In genomic region chr1:159161001-159161718, GRCh38 we compare ENCODE assay signal across 8 cellular contexts. TPM values are rescaled to one million over a fixed set of nuclear protein-coding genes. Genes with fewer than 3 reads are reported as not detected.
DNase-seq lines count a peak whose midpoint lies in the region; ATAC-seq, FAIRE-seq and TF ChIP-seq lines count a peak whose summit lies in the region.

No MANE protein-coding gene starts in this region.

- DNase-seq in ELR (ENCODE audit: low read depth) (peak; percentile 82), KBM-7 (peak; percentile 65), RCC 7860 (ENCODE audit: low spot score) (peak; percentile 56), fibroblast of pulmonary artery (ENCODE audit: low read depth) (peak; percentile 89), nucleus accumbens (lab: John Stamatoyannopoulos, UW) (peak in 46 of 56 donors; percentile 11 to 86 (median 60)), testis (peak; percentile 79)
- DNase-seq in activated T-cell treated with anti-CD3 and anti-CD28 coated beads, Interleukin-2, amount 50 U/mL, for 72 hours: peak; percentile 69

- H3K4me1 Mint-ChIP-seq in activated T-cell treated with anti-CD3 and anti-CD28 coated beads, Interleukin-2, amount 50 U/mL, for 72 hours (ENCODE audit: low read depth): no peaks in the 10 kb centered on the region

- intact Hi-C loops in testis (cut with DNase I; ENCODE audit: low total_unique reads): no loop called here

- peak; percentile 99 for ATAC-seq in GM21723 (IDR thresholded peaks at IDR 0.05; ENCODE audit: unreplicated experiment)
- peak; percentile 79 for ATAC-seq in activated T-cell treated with anti-CD3 and anti-CD28 coated beads, Interleukin-2, amount 50 U/mL, for 72 hours (replicated peaks in 1 of 2)

- no peak overlapping the region for H3K27ac Mint-ChIP-seq in activated T-cell treated with anti-CD3 and anti-CD28 coated beads, Interleukin-2, amount 50 U/mL, for 72 hours

- FAIRE-seq in RCC 7860 (lab: Jason Lieb, UNC): peak; percentile 76

- no peaks in the 10 kb centered on the region for H3K9me3 Mint-ChIP-seq in activated T-cell treated with anti-CD3 and anti-CD28 coated beads, Interleukin-2, amount 50 U/mL, for 72 hours

- H3K4me3 ChIP-seq in fibroblast of pulmonary artery (replicated peaks; ENCODE audit: low read depth, low read length) (no peak overlapping the region), testis (no peak overlapping the region)

- H3K4me1 ChIP-seq in testis: no peaks in the 10 kb centered on the region

- peaks cover 54% of the 10 kb centered on the region for H3K27me3 Mint-ChIP-seq in activated T-cell treated with anti-CD3 and anti-CD28 coated beads, Interleukin-2, amount 50 U/mL, for 72 hours (ENCODE audit: low read depth)

- TF ChIP-seq POLR2A in testis (IDR thresholded peaks at IDR 0.05): no peak

- no peaks in the 10 kb centered on the region for H3K27me3 ChIP-seq in testis

- in situ Hi-C loops in KBM-7 (cut with MboI; ENCODE audit: low pct_unique_long_range_greater_than_20kb, low sequenced_read_pairs): no loop called here

- H3K36me3 Mint-ChIP-seq in activated T-cell treated with anti-CD3 and anti-CD28 coated beads, Interleukin-2, amount 50 U/mL, for 72 hours (ENCODE audit: insufficient read depth in 2 of 2): no peaks in the 10 kb centered on the region

- no peak overlapping the region for H3K27ac ChIP-seq in testis

- H3K36me3 ChIP-seq in testis (ENCODE audit: low read depth, missing control alignments): no peaks in the 10 kb centered on the region

- TF ChIP-seq CTCF in fibroblast of pulmonary artery (IDR thresholded peaks at IDR 0.05; ENCODE audit: low read length, missing control alignments): no peak
- peak; percentile 87 to 97 (median 96) for TF ChIP-seq CTCF in testis (IDR thresholded peaks at IDR 0.05)

- H3K4me3 Mint-ChIP-seq in activated T-cell treated with anti-CD3 and anti-CD28 coated beads, Interleukin-2, amount 50 U/mL, for 72 hours: no peak overlapping the region

- WGBS in testis, 2 donors: 19 to 25% methylated on average over 3 to 4 of the region's 4 CpGs

- H3K9me3 ChIP-seq in testis: no peaks in the 10 kb centered on the region

RNA-seq across cellular contexts. Expression of gene CADM3, which starts 10.3 kb away (rescaled TPM):
- not detected for total RNA-seq in activated T-cell treated with anti-CD3 and anti-CD28 coated beads, Interleukin-2, amount 50 U/mL, for 72 hours
- 1 to 10 TPM; 5.7 to 6.4 TPM for total RNA-seq in testis
- polyA plus RNA-seq in testis (ENCODE audit: insufficient read depth, low read depth, low replicate concordance): 13.4 TPM

RNA-seq across cellular contexts. Expression of gene ACKR1, which starts 43.5 kb away (rescaled TPM):
- total RNA-seq in activated T-cell treated with anti-CD3 and anti-CD28 coated beads, Interleukin-2, amount 50 U/mL, for 72 hours: not detected
- total RNA-seq in testis: 10 to 100 TPM; 14.9 to 16.6 TPM
- polyA plus RNA-seq in testis (ENCODE audit: insufficient read depth, low read depth, low replicate concordance): 26.9 TPM

Comparison
In these comparisons a context has a peak if more than half of its experiments do, and no peak if none do; other contexts are left out.
1. RNA of gene CADM3, which starts 10.3 kb away (total RNA-seq): 5.7 to 6.4 TPM in testis; not detected in activated T-cell treated with anti-CD3 and anti-CD28 coated beads, Interleukin-2, amount 50 U/mL, for 72 hours; every median in the first group is over 4 times any median in the second.
2. RNA of gene ACKR1, which starts 43.5 kb away (total RNA-seq): 14.9 to 16.6 TPM in testis; not detected in activated T-cell treated with anti-CD3 and anti-CD28 coated beads, Interleukin-2, amount 50 U/mL, for 72 hours; every median in the first group is over 10 times any median in the second.
3. Peak in every context shown above with its lines, with median percentiles within 50 percentile points of each other: DNase-seq.